Comparison of ENCODE assay signal across 12 cellular contexts in genomic region chr3:75658411-75659107, GRCh38. TPM values are rescaled to one million over a fixed set of nuclear protein-coding genes. Genes with fewer than 3 reads are reported as not detected.
DNase-seq lines count a peak whose midpoint lies in the region; ATAC-seq and TF ChIP-seq lines count a peak whose summit lies in the region.
"Not testable (repeated sequence)": the region's sequence is repeated elsewhere in the genome, so short reads cannot be mapped to it uniquely, and the experiment has no call there.
"Had no signal": no experiment of that assay in that cellular context is flagged by ENCODE, and none has a peak within 500 bp of the region (broad histone marks: within the 10 kb centered on the region; RNA-seq: fewer than 3 reads in every experiment).

No MANE protein-coding gene starts in this region.

- not testable (repeated sequence) for H3K36me3 Mint-ChIP-seq in CD14-positive monocyte, type B pancreatic cell

- not testable (repeated sequence) for TF ChIP-seq RAD21 in Ishikawa (IDR thresholded peaks at IDR 0.05; ENCODE audit: low read depth)

- not testable (repeated sequence) for TF ChIP-seq POLR2A in breast epithelium (IDR thresholded peaks at IDR 0.05); heart left ventricle (IDR thresholded peaks at IDR 0.05)

- intact Hi-C loops in CD14-positive monocyte (cut with micrococcal nuclease); breast epithelium (cut with DNase I; ENCODE audit: low total_unique reads); heart left ventricle (cut with DNase I); lower lobe of right lung (cut with DNase I); psoas muscle (cut with DNase I): not testable (repeated sequence)

- H3K27me3 Mint-ChIP-seq in CD14-positive monocyte (ENCODE audit: low read depth in 3 of 3) (peaks cover 22 to 57% (median 31%) of the 10 kb centered on the region in 3 donors), type B pancreatic cell (peaks cover 74% of the 10 kb centered on the region)

- H3K27ac ChIP-seq in breast epithelium, heart left ventricle, lower lobe of right lung, psoas muscle: not testable (repeated sequence)

- not testable (repeated sequence) for H3K27me3 ChIP-seq in breast epithelium
- H3K27me3 ChIP-seq in heart left ventricle, result peaks cover 21 to 91% (median 59%) of the 10 kb centered on the region in 9 donors
- peaks cover 51% of the 10 kb centered on the region for H3K27me3 ChIP-seq in lower lobe of right lung (ENCODE audit: low read depth)
- peaks cover 0 to 66% (median 13%) of the 10 kb centered on the region in 3 donors for H3K27me3 ChIP-seq in psoas muscle (ENCODE audit: insufficient read depth in 3 of 3, low read length in 2 of 3)

- peaks cover 4 to 14% (median 8%) of the 10 kb centered on the region in 7 donors for H3K9me3 Mint-ChIP-seq in CD14-positive monocyte
- not testable (repeated sequence) for H3K9me3 Mint-ChIP-seq in type B pancreatic cell

- DNase-seq in CD14-positive monocyte (ENCODE audit: low spot score); breast epithelium (ENCODE audit: low spot score in 2 of 2); lower lobe of right lung; psoas muscle; type B pancreatic cell (ENCODE audit: extremely low spot score, unreplicated experiment): not testable (repeated sequence)
- peak in 1 of 5 donors; percentile 33 for DNase-seq in heart left ventricle

- H3K4me3 Mint-ChIP-seq in CD14-positive monocyte (peak overlapping the region; percentile 68 to 95), type B pancreatic cell (peak overlapping the region; percentile 88)

- not testable (repeated sequence) for TF ChIP-seq CTCF in CD14-positive monocyte (IDR thresholded peaks at IDR 0.05); WI38 (IDR thresholded peaks at IDR 0.05; ENCODE audit: low read depth, low read length); breast epithelium (IDR thresholded peaks at IDR 0.05); lower lobe of right lung (IDR thresholded peaks at IDR 0.05); psoas muscle (IDR thresholded peaks at IDR 0.05)
- TF ChIP-seq CTCF in heart left ventricle (IDR thresholded peaks at IDR 0.05) (peak in 2 of 12 donors; percentile 9 to 17), type B pancreatic cell (conservative IDR thresholded peaks at IDR 0.05) (peak; percentile 70)

- peaks cover 0 to 12% of the 10 kb centered on the region in 2 donors for H3K9me3 ChIP-seq in breast epithelium
- H3K9me3 ChIP-seq in heart left ventricle, lower lobe of right lung, psoas muscle: not testable (repeated sequence)

- ATAC-seq in heart left ventricle, lower lobe of right lung, psoas muscle: not testable (repeated sequence)

- not testable (repeated sequence) for TF ChIP-seq EP300 in Ishikawa (IDR thresholded peaks at IDR 0.05; ENCODE audit: borderline replicate concordance)

- H3K4me3 ChIP-seq in WI38 (ENCODE audit: low read depth, low read length) (peak overlapping the region; percentile 34), breast epithelium (peak overlapping the region; percentile 28 to 70 (median 57)), heart left ventricle (peak overlapping the region in 11 of 12 donors; percentile 12 to 50 (median 39)), lower lobe of right lung (peak overlapping the region; percentile 27), psoas muscle (peak overlapping the region; percentile 51)

- peak overlapping the region in 2 of 7 donors; percentile 13 to 46 for H3K27ac Mint-ChIP-seq in CD14-positive monocyte
- H3K27ac Mint-ChIP-seq in type B pancreatic cell, result not testable (repeated sequence)

- H3K36me3 ChIP-seq in breast epithelium; heart left ventricle; lower lobe of right lung; psoas muscle (ENCODE audit: insufficient read depth in 1 of 2, low read depth in 1 of 2): not testable (repeated sequence)

- not testable (repeated sequence) for H3K4me1 Mint-ChIP-seq in CD14-positive monocyte; type B pancreatic cell (ENCODE audit: unreplicated experiment)

- 0 to 2% (median 1%) methylated on average over 23 to 42 of the region's 42 CpGs for WGBS in heart left ventricle, 4 donors
- WGBS in psoas muscle, 3 donors, result 1% methylated on average over 35 to 42 of the region's 42 CpGs

- H3K4me1 ChIP-seq in breast epithelium, lower lobe of right lung, psoas muscle: not testable (repeated sequence)
- H3K4me1 ChIP-seq in heart left ventricle, result peaks cover 0 to 19% (median 6%) of the 10 kb centered on the region in 12 donors

TF ChIP-seq in Ishikawa, 13 proteins besides CTCF, POLR2A, EP300 and RAD21:
- peak; percentile 95 for TF ChIP-seq ZBTB7A (IDR thresholded peaks at IDR 0.05; ENCODE audit: low read depth)
- TF ChIP-seq MAX (IDR thresholded peaks at IDR 0.05), result 0 out of 2 replicates have a peak, but pooled peaks have one; percentile 15
- peak; percentile 44 for TF ChIP-seq TCF12 (IDR thresholded peaks at IDR 0.05; ENCODE audit: low read depth)
- TF ChIP-seq, protein P1, sequence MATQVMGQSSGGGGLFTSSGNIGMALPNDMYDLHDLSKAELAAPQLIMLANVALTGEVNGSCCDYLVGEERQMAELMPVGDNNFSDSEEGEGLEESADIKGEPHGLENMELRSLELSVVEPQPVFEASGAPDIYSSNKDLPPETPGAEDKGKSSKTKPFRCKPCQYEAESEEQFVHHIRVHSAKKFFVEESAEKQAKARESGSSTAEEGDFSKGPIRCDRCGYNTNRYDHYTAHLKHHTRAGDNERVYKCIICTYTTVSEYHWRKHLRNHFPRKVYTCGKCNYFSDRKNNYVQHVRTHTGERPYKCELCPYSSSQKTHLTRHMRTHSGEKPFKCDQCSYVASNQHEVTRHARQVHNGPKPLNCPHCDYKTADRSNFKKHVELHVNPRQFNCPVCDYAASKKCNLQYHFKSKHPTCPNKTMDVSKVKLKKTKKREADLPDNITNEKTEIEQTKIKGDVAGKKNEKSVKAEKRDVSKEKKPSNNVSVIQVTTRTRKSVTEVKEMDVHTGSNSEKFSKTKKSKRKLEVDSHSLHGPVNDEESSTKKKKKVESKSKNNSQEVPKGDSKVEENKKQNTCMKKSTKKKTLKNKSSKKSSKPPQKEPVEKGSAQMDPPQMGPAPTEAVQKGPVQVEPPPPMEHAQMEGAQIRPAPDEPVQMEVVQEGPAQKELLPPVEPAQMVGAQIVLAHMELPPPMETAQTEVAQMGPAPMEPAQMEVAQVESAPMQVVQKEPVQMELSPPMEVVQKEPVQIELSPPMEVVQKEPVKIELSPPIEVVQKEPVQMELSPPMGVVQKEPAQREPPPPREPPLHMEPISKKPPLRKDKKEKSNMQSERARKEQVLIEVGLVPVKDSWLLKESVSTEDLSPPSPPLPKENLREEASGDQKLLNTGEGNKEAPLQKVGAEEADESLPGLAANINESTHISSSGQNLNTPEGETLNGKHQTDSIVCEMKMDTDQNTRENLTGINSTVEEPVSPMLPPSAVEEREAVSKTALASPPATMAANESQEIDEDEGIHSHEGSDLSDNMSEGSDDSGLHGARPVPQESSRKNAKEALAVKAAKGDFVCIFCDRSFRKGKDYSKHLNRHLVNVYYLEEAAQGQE (IDR thresholded peaks at IDR 0.05; ENCODE audit: low read depth), result peak; percentile 55
- TF ChIP-seq TEAD4 (IDR thresholded peaks at IDR 0.05), result peak; percentile 27; the same call in 1 of the 2 replicates

RNA-seq across cellular contexts. Expression of gene FRG2C, which starts 5.6 kb away (rescaled TPM):
- polyA plus RNA-seq in CD14-positive monocyte (not detected), heart left ventricle (not detected), psoas muscle (not detected)
- total RNA-seq in breast epithelium (under 1 TPM in 1 of 3 donors, not detected in 2; 0.33 TPM), heart left ventricle (not detected), lower lobe of right lung (not detected), psoas muscle (not detected), type B pancreatic cell (ENCODE audit: low replicate concordance) (not detected in 2 replicates)
- total RNA-seq: aorta, Caco-2, left ventricle myocardium superior had no signal
- polyA plus RNA-seq: aorta, esophagus had no signal
